Comparison of ENCODE assay signal across 23 cellular contexts in genomic region chr14:99194736-99195135, GRCh38.
A peak's percentile ranks its signal among the peaks of the same experiment; 100 is the strongest.
DNase-seq lines count a peak whose midpoint lies in the region; FAIRE-seq and TF ChIP-seq lines count a peak whose summit lies in the region.
"Had no signal": no experiment of that assay in that cellular context is flagged by ENCODE, and none has a peak within 500 bp of the region (broad histone marks: within the 10 kb centered on the region; RNA-seq: fewer than 3 reads in every experiment).

No MANE protein-coding gene starts in this region.

- POLR2A ChIA-PET in activated CD4-positive, alpha-beta T cell treated with anti-CD3 and anti-CD28 coated beads, Interleukin-2, amount 10 ng/mL, durations not matched to agents 7 days and 5 days (lab: Charles Lee) = no interaction called here
- POLR2A ChIA-PET in CD4-positive, alpha-beta memory T cell (lab: Charles Lee; ENCODE audit: partially characterized antibody) = interaction anchor here (0.5 to 87.2 kb wide), 7 partner anchors 8 to 1977 kb away, joined by 3 to 6015 read pairs (median 4); partner anchors contain the start of gene BCL11B

- H3K4me3 ChIP-seq in CD4-positive, alpha-beta memory T cell (ENCODE audit: low read length in 2 of 2) = no peak overlapping the region
- H3K4me3 ChIP-seq in kidney (ENCODE audit: low read length in 2 of 2) = no peak overlapping the region
- H3K4me3 ChIP-seq: BLaER1 treated with 17β-estradiol and CSF1 and Interleukin-3, amounts not matched to agents 10 nM and 100 nM; heart left ventricle; pancreas; right atrium auricular region had no signal

- peaks cover 73% of the 10 kb centered on the region for H3K36me3 Mint-ChIP-seq in activated CD4-positive, alpha-beta T cell treated with anti-CD3 and anti-CD28 coated beads, Interleukin-2, amount 10 ng/mL, durations not matched to agents 7 days and 5 days (ENCODE audit: low read depth)
- H3K36me3 Mint-ChIP-seq in CD4-positive, alpha-beta memory T cell = peaks cover 37 to 71% of the 10 kb centered on the region in 2 donors
- peaks cover 28% of the 10 kb centered on the region for H3K36me3 Mint-ChIP-seq in activated T-helper 1 cell treated with anti-CD3 and anti-CD28 coated beads, Interleukin-12 subunit alpha, Interleukin-12 subunit beta, Interleukin-2, Interleukin-4 antibody, amounts not matched to agents 30 ng/mL and 10 ng/mL and 1 ng/mL, durations not matched to agents 14 hours and 24 hours and 36 hours (ENCODE audit: low read depth)

- peak overlapping the region; percentile 33 for H3K4me3 Mint-ChIP-seq in activated CD4-positive, alpha-beta T cell treated with anti-CD3 and anti-CD28 coated beads, Interleukin-2, amount 10 ng/mL, durations not matched to agents 7 days and 5 days
- H3K4me3 Mint-ChIP-seq in CD4-positive, alpha-beta memory T cell = peak overlapping the region; percentile 32 to 94 (median 87)
- H3K4me3 Mint-ChIP-seq in activated T-helper 1 cell treated with anti-CD3 and anti-CD28 coated beads, Interleukin-12 subunit alpha, Interleukin-12 subunit beta, Interleukin-2, Interleukin-4 antibody, amounts not matched to agents 30 ng/mL and 10 ng/mL and 1 ng/mL, durations not matched to agents 14 hours and 24 hours and 36 hours = no peak overlapping the region

- H3K27me3 ChIP-seq in CD4-positive, alpha-beta memory T cell (ENCODE audit: insufficient read depth, low read length) = no peaks in the 10 kb centered on the region
- H3K27me3 ChIP-seq: BLaER1 treated with 17β-estradiol and CSF1 and Interleukin-3, amounts not matched to agents 10 nM and 100 nM; pancreas; right atrium auricular region had no signal

- peaks cover 98% of the 10 kb centered on the region for H3K4me1 ChIP-seq in CD4-positive, alpha-beta memory T cell (ENCODE audit: insufficient read depth, low read length)
- H3K4me1 ChIP-seq in kidney (ENCODE audit: control insufficient read depth in 1 of 2, insufficient read depth in 1 of 2, low read depth in 1 of 2, low read length in 2 of 2) = peaks cover 8 to 9% of the 10 kb centered on the region in 2 donors

- no peak for TF ChIP-seq CTCF in kidney (IDR thresholded peaks at IDR 0.05; ENCODE audit: borderline replicate concordance, extremely low read depth, insufficient read depth)

- no peak overlapping the region for H3K9ac ChIP-seq in kidney (ENCODE audit: low read length in 2 of 2)
- H3K9ac ChIP-seq: BLaER1 treated with 17β-estradiol and CSF1 and Interleukin-3, amounts not matched to agents 10 nM and 100 nM had no signal

- H3K27ac ChIP-seq in CD4-positive, alpha-beta memory T cell (ENCODE audit: low read depth, low read length) = peak overlapping the region; percentile 81
- H3K27ac ChIP-seq in kidney (ENCODE audit: low read depth in 2 of 2, low read length in 2 of 2) = no peak overlapping the region
- H3K27ac ChIP-seq: BLaER1 treated with 17β-estradiol and CSF1 and Interleukin-3, amounts not matched to agents 10 nM and 100 nM; heart left ventricle; pancreas; right atrium auricular region had no signal

- H3K4me1 Mint-ChIP-seq in activated CD4-positive, alpha-beta T cell treated with anti-CD3 and anti-CD28 coated beads, Interleukin-2, amount 10 ng/mL, durations not matched to agents 7 days and 5 days = peaks cover 97% of the 10 kb centered on the region
- H3K4me1 Mint-ChIP-seq in CD4-positive, alpha-beta memory T cell = peaks cover 80 to 100% (median 95%) of the 10 kb centered on the region in 4 donors
- H3K4me1 Mint-ChIP-seq in activated T-helper 1 cell treated with anti-CD3 and anti-CD28 coated beads, Interleukin-12 subunit alpha, Interleukin-12 subunit beta, Interleukin-2, Interleukin-4 antibody, amounts not matched to agents 30 ng/mL and 10 ng/mL and 1 ng/mL, durations not matched to agents 14 hours and 24 hours and 36 hours (ENCODE audit: low read depth) = peaks cover 97% of the 10 kb centered on the region

- no peak for FAIRE-seq in kidney (lab: Jason Lieb, UNC)
- FAIRE-seq: GM18507, H54, HepG2, pancreas had no signal

- H3K27ac Mint-ChIP-seq in activated CD4-positive, alpha-beta T cell treated with anti-CD3 and anti-CD28 coated beads, Interleukin-2, amount 10 ng/mL, durations not matched to agents 7 days and 5 days = peak overlapping the region; percentile 95
- peak overlapping the region; percentile 92 to 99 (median 98) for H3K27ac Mint-ChIP-seq in CD4-positive, alpha-beta memory T cell
- H3K27ac Mint-ChIP-seq in activated T-helper 1 cell treated with anti-CD3 and anti-CD28 coated beads, Interleukin-12 subunit alpha, Interleukin-12 subunit beta, Interleukin-2, Interleukin-4 antibody, amounts not matched to agents 30 ng/mL and 10 ng/mL and 1 ng/mL, durations not matched to agents 14 hours and 24 hours and 36 hours = peak overlapping the region; percentile 67

- DNase-seq in activated CD4-positive, alpha-beta T cell treated with anti-CD3 and anti-CD28 coated beads, Interleukin-2, amount 10 ng/mL, durations not matched to agents 7 days and 5 days = no peak
- no peak for DNase-seq in activated CD4-positive, alpha-beta T cell treated with anti-CD3 and anti-CD28 coated beads for 48 hours
- DNase-seq in CD4-positive, alpha-beta memory T cell = peak in 1 of 5 donors; percentile 46
- no peak for DNase-seq in activated T-helper 1 cell treated with anti-CD3 and anti-CD28 coated beads, Interleukin-12 subunit alpha, Interleukin-12 subunit beta, Interleukin-2, Interleukin-4 antibody, amounts not matched to agents 30 ng/mL and 10 ng/mL and 1 ng/mL, durations not matched to agents 14 hours and 24 hours and 36 hours (ENCODE audit: low spot score)
- DNase-seq in kidney = peak; percentile 39
- DNase-seq in AML-193 (lab: John Stamatoyannopoulos, UW) = no peak
- no peak for DNase-seq in stimulated activated CD4-positive, alpha-beta T cell treated with anti-CD3 and anti-CD28 coated beads, Interleukin-4, amount 100 ng/mL, for 1 hour
- no peak for DNase-seq in stimulated activated CD4-positive, alpha-beta T cell treated with anti-CD3 and anti-CD28 coated beads, Interleukin-4, amount 100 ng/mL, for 4 hours
- DNase-seq: activated CD4-positive, alpha-beta T cell treated with anti-CD3 and anti-CD28 coated beads, Interleukin-2, amount 50 U/mL, for 1 hour; caudate nucleus; mesendoderm; NCI-H1048; NCI-H1930; NCI-H226; NCI-H774; pancreas; stimulated activated CD4-positive, alpha-beta T cell treated with anti-CD3 and anti-CD28 coated beads, Interleukin-12 subunit alpha, Interleukin-12 subunit beta, amount 100 ng/mL, for 4 hours had no signal

- H3K36me3 ChIP-seq in CD4-positive, alpha-beta memory T cell (ENCODE audit: insufficient read depth, low read length) = peaks cover 25% of the 10 kb centered on the region
- H3K36me3 ChIP-seq in kidney (ENCODE audit: control insufficient read depth in 1 of 2, insufficient read depth in 2 of 2, low read length in 2 of 2) = no peaks in the 10 kb centered on the region
- H3K36me3 ChIP-seq: heart left ventricle, pancreas, right atrium auricular region had no signal

- intact Hi-C loops in CD4-positive, alpha-beta memory T cell (cut with micrococcal nuclease) = loop anchor here (5.0 kb wide), 3 partner anchors 262 to 1217 kb away; no protein-coding TSS in a partner anchor
- intact Hi-C loops in activated T-helper 1 cell treated with anti-CD3 and anti-CD28 coated beads, Interleukin-12 subunit alpha, Interleukin-12 subunit beta, Interleukin-2, Interleukin-4 antibody, amounts not matched to agents 30 ng/mL and 10 ng/mL and 1 ng/mL, durations not matched to agents 14 hours and 24 hours and 36 hours (cut with micrococcal nuclease) = loop anchor here (5.0 kb wide), 2 partner anchors 873 to 1737 kb away; partner anchors contain the start of gene EVL
- intact Hi-C loops in kidney (cut with DNase I) = no loop called here

- H3K9me3 Mint-ChIP-seq in activated CD4-positive, alpha-beta T cell treated with anti-CD3 and anti-CD28 coated beads, Interleukin-2, amount 10 ng/mL, durations not matched to agents 7 days and 5 days = no peaks in the 10 kb centered on the region
- H3K9me3 Mint-ChIP-seq in CD4-positive, alpha-beta memory T cell = peaks cover 0 to 8% (median 0%) of the 10 kb centered on the region in 8 donors
- H3K9me3 Mint-ChIP-seq in activated T-helper 1 cell treated with anti-CD3 and anti-CD28 coated beads, Interleukin-12 subunit alpha, Interleukin-12 subunit beta, Interleukin-2, Interleukin-4 antibody, amounts not matched to agents 30 ng/mL and 10 ng/mL and 1 ng/mL, durations not matched to agents 14 hours and 24 hours and 36 hours = no peaks in the 10 kb centered on the region

- no peaks in the 10 kb centered on the region for H3K9me3 ChIP-seq in CD4-positive, alpha-beta memory T cell (ENCODE audit: control insufficient read depth in 1 of 2, low read length in 2 of 2)
- H3K9me3 ChIP-seq in kidney (ENCODE audit: control insufficient read depth in 1 of 2, low read length in 2 of 2) = no peaks in the 10 kb centered on the region
- H3K9me3 ChIP-seq: BLaER1 treated with 17β-estradiol and CSF1 and Interleukin-3, amounts not matched to agents 10 nM and 100 nM; heart left ventricle; pancreas; right atrium auricular region had no signal

- CTCF ChIA-PET in activated CD4-positive, alpha-beta T cell treated with anti-CD3 and anti-CD28 coated beads, Interleukin-2, amount 10 ng/mL, durations not matched to agents 7 days and 5 days (lab: Charles Lee) = interaction anchor here (1.6 to 1.9 kb wide), 2 partner anchors 9 to 71 kb away, joined by 5 read pairs; no protein-coding TSS in a partner anchor
- CTCF ChIA-PET in CD4-positive, alpha-beta memory T cell (lab: Charles Lee; ENCODE audit: partially characterized antibody) = interaction anchor here (1.6 kb wide), 1 partner anchor 35 kb away, joined by 4 read pairs; no protein-coding TSS in a partner anchor

- H3K27me3 Mint-ChIP-seq in activated CD4-positive, alpha-beta T cell treated with anti-CD3 and anti-CD28 coated beads, Interleukin-2, amount 10 ng/mL, durations not matched to agents 7 days and 5 days = no peaks in the 10 kb centered on the region
- no peaks in the 10 kb centered on the region for H3K27me3 Mint-ChIP-seq in CD4-positive, alpha-beta memory T cell
- H3K27me3 Mint-ChIP-seq in activated T-helper 1 cell treated with anti-CD3 and anti-CD28 coated beads, Interleukin-12 subunit alpha, Interleukin-12 subunit beta, Interleukin-2, Interleukin-4 antibody, amounts not matched to agents 30 ng/mL and 10 ng/mL and 1 ng/mL, durations not matched to agents 14 hours and 24 hours and 36 hours (ENCODE audit: insufficient read depth) = no peaks in the 10 kb centered on the region
